In genomic region chr19:51131780-51132680, GRCh38 we compare ENCODE assay signal across 9 cellular contexts. TPM values are rescaled to one million over a fixed set of nuclear protein-coding genes. Genes with fewer than 3 reads are reported as not detected.
DNase-seq lines count a peak whose midpoint lies in the region; ATAC-seq, FAIRE-seq and TF ChIP-seq lines count a peak whose summit lies in the region.
"Had no signal": no experiment of that assay in that cellular context is flagged by ENCODE, and none has a peak within 500 bp of the region (broad histone marks: within the 10 kb centered on the region; RNA-seq: fewer than 3 reads in every experiment).

No MANE protein-coding gene starts in this region.

- no peak overlapping the region for H3K9ac ChIP-seq in PC-3 (ENCODE audit: low read length)

- H3K9me3 Mint-ChIP-seq in glutamatergic neuron (ENCODE audit: unreplicated experiment): peaks cover 11% of the 10 kb centered on the region

- H3K27ac ChIP-seq in skin epidermis: peak overlapping the region in 11 of 21 experiments; percentile 8 to 74 (median 52)
- no peak overlapping the region for H3K27ac ChIP-seq in PC-3 (ENCODE audit: low read length)

- H3K4me3 ChIP-seq in skin epidermis: no peak overlapping the region
- H3K4me3 ChIP-seq in PC-3 (ENCODE audit: low read length): no peak overlapping the region

- no peaks in the 10 kb centered on the region for H4K20me1 ChIP-seq in PC-3 (ENCODE audit: low read length)

- no peaks in the 10 kb centered on the region for H3K9me3 ChIP-seq in PC-3 (ENCODE audit: low read length)

- H3K27ac Mint-ChIP-seq in glutamatergic neuron (ENCODE audit: unreplicated experiment): peak overlapping the region; percentile 94

- FAIRE-seq in TTC549 (lab: Jason Lieb, UNC): peak; percentile 79
- FAIRE-seq: keratinocyte had no signal

- BruUV-seq in PC-3 (replicated peaks; lab: Mats Ljungman, UMichigan): no TSS peak

- H3K36me3 ChIP-seq in PC-3 (ENCODE audit: low read depth, low read length): no peaks in the 10 kb centered on the region

- TF ChIP-seq CTCF in glutamatergic neuron (IDR thresholded peaks at IDR 0.05; ENCODE audit: partially characterized antibody, unreplicated experiment) (no peak), PC-3 (conservative IDR thresholded peaks at IDR 0.05; ENCODE audit: low read depth, low read length) (no peak; the same call in 1 of the 2 replicates)

- intact Hi-C loops in PC-3 (cut with micrococcal nuclease): no loop called here

- H3K27me3 ChIP-seq in PC-3 (ENCODE audit: low read length): peaks cover 29% of the 10 kb centered on the region

- peaks cover 16% of the 10 kb centered on the region for H3K4me1 Mint-ChIP-seq in glutamatergic neuron (ENCODE audit: low read depth, unreplicated experiment)

- no peak overlapping the region for H3K4me2 ChIP-seq in PC-3 (ENCODE audit: low read length)

- CTCF ChIA-PET in PC-3 (lab: Charles Lee): no interaction called here

- ATAC-seq in PC-3 (no peak), HG03520 (IDR thresholded peaks at IDR 0.05; ENCODE audit: unreplicated experiment) (no peak)

- no peaks in the 10 kb centered on the region for H3K79me2 ChIP-seq in PC-3 (ENCODE audit: low read length)

- POLR2A ChIA-PET in PC-3 (lab: Charles Lee; ENCODE audit: unreplicated experiment): no interaction called here

- H3F3A ChIP-seq in PC-3 (ENCODE audit: low read length, unreplicated experiment): no peaks in the 10 kb centered on the region

- H3K9me2 ChIP-seq in PC-3 (replicated peaks; ENCODE audit: low read length): no peaks in the 10 kb centered on the region

- H2AFZ ChIP-seq in PC-3 (ENCODE audit: low read length): no peak overlapping the region

- H3K4me1 ChIP-seq in PC-3 (ENCODE audit: insufficient read depth, low read length): peaks cover 25% of the 10 kb centered on the region

- H3K36me3 Mint-ChIP-seq in glutamatergic neuron (ENCODE audit: unreplicated experiment): peaks cover 5% of the 10 kb centered on the region

- DNase-seq in activated CD4-positive, alpha-beta T cell treated with anti-CD3 and anti-CD28 coated beads for 48 hours: peak; percentile 44
- no peak for DNase-seq in activated CD4-positive, alpha-beta T cell treated with anti-CD3 and anti-CD28 coated beads, Interleukin-2, amount 50 U/mL, for 1 hour
- peak; percentile 69 for DNase-seq in glutamatergic neuron
- no peak for DNase-seq in PC-3
- DNase-seq in NCI-H69 (lab: John Stamatoyannopoulos, UW): no peak

- peaks cover 4% of the 10 kb centered on the region for H3K27me3 Mint-ChIP-seq in glutamatergic neuron (ENCODE audit: unreplicated experiment)

- H3K4me3 Mint-ChIP-seq in glutamatergic neuron (ENCODE audit: unreplicated experiment): peak overlapping the region; percentile 71

RNA-seq across cellular contexts. Expression of gene SIGLEC9, which starts 7.3 kb away (rescaled TPM):
- total RNA-seq in glutamatergic neuron (ENCODE audit: unreplicated experiment) (not detected), PC-3 (2014; rRNA removed) (not detected in 2 replicates)

RNA-seq across cellular contexts. Expression of gene SIGLEC7, which starts 10.1 kb away (rescaled TPM):
- total RNA-seq in glutamatergic neuron (ENCODE audit: unreplicated experiment) (not detected), PC-3 (2014; rRNA removed) (not detected in 2 replicates)

RNA-seq across cellular contexts. Expression of gene CTU1, which starts 23.8 kb away (rescaled TPM):
- total RNA-seq in glutamatergic neuron (ENCODE audit: unreplicated experiment) (8.0 TPM), PC-3 (2014; rRNA removed) (29.0 and 40.8 TPM in 2 replicates)

RNA-seq across cellular contexts. Expression of gene KLK14, which starts 49.3 kb away (rescaled TPM):
- total RNA-seq in glutamatergic neuron (ENCODE audit: unreplicated experiment): 1.5 TPM
- total RNA-seq in PC-3 (2014; rRNA removed): not detected in 2 replicates

Comparison
In these comparisons a context has a peak if more than half of its experiments do, and no peak if none do; other contexts are left out.
1. DNase-seq: peak in activated CD4-positive, alpha-beta T cell treated with anti-CD3 and anti-CD28 coated beads for 48 hours (single experiment) and glutamatergic neuron (single experiment); none in activated CD4-positive, alpha-beta T cell treated with anti-CD3 and anti-CD28 coated beads, Interleukin-2, amount 50 U/mL, for 1 hour (single experiment), PC-3 (single experiment) and NCI-H69 (single experiment).